Comparison of ENCODE assay signal across 40 cellular contexts in genomic region chr9:132912131-132912530, GRCh38. TPM values are rescaled to one million over a fixed set of nuclear protein-coding genes. Genes with fewer than 3 reads are reported as not detected.
"Had no signal": no experiment of that assay in that cellular context is flagged by ENCODE, and none has a peak within 500 bp of the region (broad histone marks: within the 10 kb centered on the region; RNA-seq: fewer than 3 reads in every experiment).

No MANE protein-coding gene starts in this region.

- H3K4me3 Mint-ChIP-seq: activated naive CD4-positive, alpha-beta T cell treated with anti-CD3 and anti-CD28 coated beads for 36 hours; activated naive CD4-positive, alpha-beta T cell treated with anti-CD3 and anti-CD28 coated beads, Interleukin-2, amount 10 ng/mL, durations not matched to agents 7 days and 5 days; activated naive CD4-positive, alpha-beta T cell treated with anti-CD3 and anti-CD28 coated beads, Interleukin-2, amount 50 U/mL, for 24 hours; activated naive CD8-positive, alpha-beta T cell; activated naive CD8-positive, alpha-beta T cell treated with anti-CD3 and anti-CD28 coated beads for 36 hours; activated naive CD8-positive, alpha-beta T cell treated with anti-CD3 and anti-CD28 coated beads, Interleukin-2, amount 10 ng/mL, durations not matched to agents 7 days and 5 days; activated naive CD8-positive, alpha-beta T cell treated with anti-CD3 and anti-CD28 coated beads, Interleukin-2, amount 50 U/mL, for 24 hours; activated T-cell treated with anti-CD3 and anti-CD28 coated beads, Interleukin-2, amount 50 U/mL, for 24 hours; activated T-cell treated with anti-CD3 and anti-CD28 coated beads, Interleukin-2, amount 50 U/mL, for 4 hours; activated T-cell treated with anti-CD3 and anti-CD28 coated beads, Interleukin-2, amount 50 U/mL, for 72 hours; activated T-helper 1 cell treated with anti-CD3 and anti-CD28 coated beads, Interleukin-12 subunit alpha, Interleukin-12 subunit beta, Interleukin-2, Interleukin-4 antibody, amounts not matched to agents 30 ng/mL and 10 ng/mL and 1 ng/mL, durations not matched to agents 14 hours and 24 hours and 36 hours; activated T-helper 17 cell treated with anti-CD3 and anti-CD28 coated beads, Interleukin-2, amount 50 U/mL, for 72 hours; brain; central memory CD8-positive, alpha-beta T cell had no signal

- FAIRE-seq: astrocyte, bronchial epithelial cell had no signal

- H3K4me1 Mint-ChIP-seq: activated T-helper 17 cell treated with anti-CD3 and anti-CD28 coated beads, Interleukin-2, amount 50 U/mL, for 72 hours; brain had no signal

- H3K27me3 Mint-ChIP-seq: activated naive CD4-positive, alpha-beta T cell treated with anti-CD3 and anti-CD28 coated beads, Interleukin-2, amount 10 ng/mL, durations not matched to agents 7 days and 5 days; activated naive CD4-positive, alpha-beta T cell treated with anti-CD3 and anti-CD28 coated beads, Interleukin-2, amount 50 U/mL, for 24 hours; activated naive CD8-positive, alpha-beta T cell; activated naive CD8-positive, alpha-beta T cell treated with anti-CD3 and anti-CD28 coated beads for 36 hours; activated naive CD8-positive, alpha-beta T cell treated with anti-CD3 and anti-CD28 coated beads, Interleukin-2, amount 10 ng/mL, durations not matched to agents 7 days and 5 days; activated naive CD8-positive, alpha-beta T cell treated with anti-CD3 and anti-CD28 coated beads, Interleukin-2, amount 50 U/mL, for 24 hours; activated T-cell treated with anti-CD3 and anti-CD28 coated beads, Interleukin-2, amount 50 U/mL, for 24 hours; activated T-helper 17 cell treated with anti-CD3 and anti-CD28 coated beads, Interleukin-2, amount 50 U/mL, for 72 hours; brain; central memory CD8-positive, alpha-beta T cell had no signal

- H3K27ac Mint-ChIP-seq: activated naive CD4-positive, alpha-beta T cell treated with anti-CD3 and anti-CD28 coated beads for 36 hours; activated naive CD4-positive, alpha-beta T cell treated with anti-CD3 and anti-CD28 coated beads, Interleukin-2, amount 10 ng/mL, durations not matched to agents 7 days and 5 days; activated naive CD4-positive, alpha-beta T cell treated with anti-CD3 and anti-CD28 coated beads, Interleukin-2, amount 50 U/mL, for 24 hours; activated naive CD4-positive, alpha-beta T cell treated with anti-CD3 and anti-CD28 coated beads, Interleukin-2, amount 50 U/mL, for 72 hours; activated naive CD8-positive, alpha-beta T cell; activated naive CD8-positive, alpha-beta T cell treated with anti-CD3 and anti-CD28 coated beads for 36 hours; activated naive CD8-positive, alpha-beta T cell treated with anti-CD3 and anti-CD28 coated beads, Interleukin-2, amount 10 ng/mL, durations not matched to agents 7 days and 5 days; activated naive CD8-positive, alpha-beta T cell treated with anti-CD3 and anti-CD28 coated beads, Interleukin-2, amount 50 U/mL, for 24 hours; activated T-cell treated with anti-CD3 and anti-CD28 coated beads, Interleukin-2, amount 50 U/mL, for 24 hours; activated T-cell treated with anti-CD3 and anti-CD28 coated beads, Interleukin-2, amount 50 U/mL, for 72 hours; activated T-helper 1 cell treated with anti-CD3 and anti-CD28 coated beads, Interleukin-12 subunit alpha, Interleukin-12 subunit beta, Interleukin-2, Interleukin-4 antibody, amounts not matched to agents 30 ng/mL and 10 ng/mL and 1 ng/mL, durations not matched to agents 14 hours and 24 hours and 36 hours; activated T-helper 17 cell treated with anti-CD3 and anti-CD28 coated beads, Interleukin-2, amount 50 U/mL, for 72 hours; activated T-helper 2 cell treated with anti-CD3 and anti-CD28 coated beads, Interferon-gamma antibody, Interleukin-2, Interleukin-4, amounts not matched to agents 10 μg/mL and 5 μg/mL and 100 μg/mL, durations not matched to agents 14 hours and 24 hours and 36 hours; brain had no signal

- H3K9me3 ChIP-seq: adrenal gland, ascending aorta, body of pancreas had no signal

- DNase-seq: activated effector memory CD4-positive, alpha-beta T cell treated with anti-CD3 and anti-CD28 coated beads, Interleukin-2, amount 50 U/mL, for 16 hours; activated effector memory CD4-positive, alpha-beta T cell treated with Interleukin-2 at 50 U/mL for 16 hours; activated gamma-delta T cell; activated gamma-delta T cell treated with Interleukin-2 at 50 U/mL for 16 hours; activated naive CD4-positive, alpha-beta T cell; activated naive CD4-positive, alpha-beta T cell treated with anti-CD3 and anti-CD28 coated beads for 36 hours; activated naive CD4-positive, alpha-beta T cell treated with anti-CD3 and anti-CD28 coated beads, Interleukin-2, amount 10 ng/mL, durations not matched to agents 7 days and 5 days; activated naive CD4-positive, alpha-beta T cell treated with anti-CD3 and anti-CD28 coated beads, Interleukin-2, amount 50 U/mL, for 16 hours; activated naive CD4-positive, alpha-beta T cell treated with Interleukin-2 at 50 U/mL for 16 hours; activated naive CD8-positive, alpha-beta T cell treated with anti-CD3 and anti-CD28 coated beads for 36 hours; activated naive CD8-positive, alpha-beta T cell treated with anti-CD3 and anti-CD28 coated beads, Interleukin-2, amount 10 ng/mL, durations not matched to agents 7 days and 5 days; activated naive CD8-positive, alpha-beta T cell treated with anti-CD3 and anti-CD28 coated beads, Interleukin-2, amount 50 U/mL, for 24 hours; activated T-cell treated with anti-CD3 and anti-CD28 coated beads, Interleukin-2, amount 50 U/mL, for 1 hour; activated T-cell treated with anti-CD3 and anti-CD28 coated beads, Interleukin-2, amount 50 U/mL, for 24 hours; activated T-cell treated with anti-CD3 and anti-CD28 coated beads, Interleukin-2, amount 50 U/mL, for 4 hours; activated T-cell treated with anti-CD3 and anti-CD28 coated beads, Interleukin-2, amount 50 U/mL, for 48 hours; activated T-cell treated with anti-CD3 and anti-CD28 coated beads, Interleukin-2, amount 50 U/mL, for 72 hours; adrenal gland; amniotic stem cell; amygdala; anterior cingulate cortex; aorta; body of pancreas; brain microvascular endothelial cell; caudate nucleus; central memory CD4-positive, alpha-beta T cell; cerebellar nuclear complex had no signal

- ATAC-seq: activated naive CD4-positive, alpha-beta T cell treated with anti-CD3 and anti-CD28 coated beads, Interleukin-2, amount 50 U/mL, for 72 hours; activated naive CD8-positive, alpha-beta T cell treated with anti-CD3 and anti-CD28 coated beads, Interleukin-2, amount 50 U/mL, for 24 hours; activated T-cell treated with anti-CD3 and anti-CD28 coated beads, Interleukin-2, amount 50 U/mL, for 4 hours; activated T-cell treated with anti-CD3 and anti-CD28 coated beads, Interleukin-2, amount 50 U/mL, for 72 hours; activated T-helper 17 cell treated with anti-CD3 and anti-CD28 coated beads, Interleukin-2, amount 50 U/mL, for 72 hours; body of pancreas had no signal

- H3K4me1 ChIP-seq: adrenal gland, ascending aorta, body of pancreas, breast epithelium had no signal

- H3K27ac ChIP-seq: adrenal gland, ascending aorta, body of pancreas, brain microvascular endothelial cell, breast epithelium, cardiac muscle cell had no signal

- H3K27me3 ChIP-seq: adrenal gland, ascending aorta, body of pancreas, brain microvascular endothelial cell, breast epithelium, cardiac muscle cell had no signal

- H3K4me3 ChIP-seq: adrenal gland, ascending aorta, body of pancreas, breast epithelium, cardiac muscle cell had no signal

- H3K9me3 Mint-ChIP-seq: activated naive CD4-positive, alpha-beta T cell treated with anti-CD3 and anti-CD28 coated beads for 36 hours; activated naive CD4-positive, alpha-beta T cell treated with anti-CD3 and anti-CD28 coated beads, Interleukin-2, amount 10 ng/mL, durations not matched to agents 7 days and 5 days; activated naive CD4-positive, alpha-beta T cell treated with anti-CD3 and anti-CD28 coated beads, Interleukin-2, amount 50 U/mL, for 24 hours; activated naive CD4-positive, alpha-beta T cell treated with anti-CD3 and anti-CD28 coated beads, Interleukin-2, amount 50 U/mL, for 72 hours; activated naive CD8-positive, alpha-beta T cell treated with anti-CD3 and anti-CD28 coated beads for 36 hours; activated naive CD8-positive, alpha-beta T cell treated with anti-CD3 and anti-CD28 coated beads, Interleukin-2, amount 10 ng/mL, durations not matched to agents 7 days and 5 days; activated naive CD8-positive, alpha-beta T cell treated with anti-CD3 and anti-CD28 coated beads, Interleukin-2, amount 50 U/mL, for 24 hours; activated T-cell treated with anti-CD3 and anti-CD28 coated beads, Interleukin-2, amount 50 U/mL, for 24 hours; activated T-cell treated with anti-CD3 and anti-CD28 coated beads, Interleukin-2, amount 50 U/mL, for 4 hours; activated T-cell treated with anti-CD3 and anti-CD28 coated beads, Interleukin-2, amount 50 U/mL, for 72 hours; activated T-helper 1 cell treated with anti-CD3 and anti-CD28 coated beads, Interleukin-12 subunit alpha, Interleukin-12 subunit beta, Interleukin-2, Interleukin-4 antibody, amounts not matched to agents 30 ng/mL and 10 ng/mL and 1 ng/mL, durations not matched to agents 14 hours and 24 hours and 36 hours; activated T-helper 17 cell treated with anti-CD3 and anti-CD28 coated beads, Interleukin-2, amount 50 U/mL, for 72 hours; activated T-helper 2 cell treated with anti-CD3 and anti-CD28 coated beads, Interferon-gamma antibody, Interleukin-2, Interleukin-4, amounts not matched to agents 10 μg/mL and 5 μg/mL and 100 μg/mL, durations not matched to agents 14 hours and 24 hours and 36 hours; brain; central memory CD8-positive, alpha-beta T cell had no signal

RNA-seq across cellular contexts. Expression of gene AK8, which starts 34.0 kb away (rescaled TPM):
- total RNA-seq: activated naive CD4-positive, alpha-beta T cell treated with anti-CD3 and anti-CD28 coated beads for 36 hours; activated naive CD4-positive, alpha-beta T cell treated with anti-CD3 and anti-CD28 coated beads, Interleukin-2, amount 50 U/mL, for 72 hours; activated T-cell treated with anti-CD3 and anti-CD28 coated beads, Interleukin-2, amount 50 U/mL, for 4 hours; activated T-helper 1 cell treated with anti-CD3 and anti-CD28 coated beads, Interleukin-12 subunit alpha, Interleukin-12 subunit beta, Interleukin-2, Interleukin-4 antibody, amounts not matched to agents 30 ng/mL and 10 ng/mL and 1 ng/mL, durations not matched to agents 14 hours and 24 hours and 36 hours; activated T-helper 2 cell treated with anti-CD3 and anti-CD28 coated beads, Interferon-gamma antibody, Interleukin-2, Interleukin-4, amounts not matched to agents 10 μg/mL and 5 μg/mL and 100 μg/mL, durations not matched to agents 14 hours and 24 hours and 36 hours; ascending aorta; bronchial epithelial cell had no signal
